ENCODE assay signal across 8 cellular contexts in the genomic region with DNA sequence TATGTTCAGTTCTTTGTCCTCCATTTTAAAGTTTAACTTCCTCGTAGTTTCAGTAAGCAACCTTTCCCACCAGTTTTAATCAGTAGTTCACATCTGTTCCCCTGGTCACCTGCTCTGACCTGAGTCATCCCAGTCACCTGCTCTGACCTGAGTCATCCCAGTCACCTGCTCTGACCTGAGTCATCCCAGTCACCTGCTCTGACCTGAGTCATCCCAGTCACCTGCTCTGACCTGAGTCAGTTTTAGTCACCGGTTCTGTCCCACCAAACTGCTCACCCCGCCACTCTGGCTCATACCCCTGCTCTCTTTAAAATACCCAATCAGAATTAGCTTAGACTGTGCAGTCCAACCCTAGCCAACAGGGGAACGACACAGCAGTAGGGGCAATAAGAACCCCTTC.
A peak's percentile ranks its signal among the peaks of the same experiment; 100 is the strongest.
DNase-seq lines count a peak whose midpoint lies in the region; ATAC-seq, FAIRE-seq and TF ChIP-seq lines count a peak whose summit lies in the region.
"Not testable (repeated sequence)": the region's sequence is repeated elsewhere in the genome, so short reads cannot be mapped to it uniquely, and the experiment has no call there.

No MANE protein-coding gene starts in this region.

- H2BK120ac ChIP-seq in mesendoderm (ENCODE audit: low read depth, low read length): not testable (repeated sequence)

- not testable (repeated sequence) for H3K79me1 ChIP-seq in mesendoderm (ENCODE audit: low read length)

- not testable (repeated sequence) for H3K4me1 ChIP-seq in HUES48 (ENCODE audit: control insufficient read depth, insufficient read depth, low read length); GM12878 (ENCODE audit: control insufficient read depth, insufficient read depth, low read length); mesendoderm (ENCODE audit: control insufficient read depth, low read depth, low read length)

- CTCF ChIA-PET in GM12878 (lab: Yijun Ruan, JAX): not testable (repeated sequence)

- H3K56ac ChIP-seq in mesendoderm (ENCODE audit: low read length): not testable (repeated sequence)

- FAIRE-seq in GM12878 (lab: Jason Lieb, UNC): not testable (repeated sequence)

- intact Hi-C loops in GM12878 (cut with micrococcal nuclease; ENCODE audit: unreplicated experiment): not testable (repeated sequence)

- H3K4me3 ChIP-seq in HUES48 (ENCODE audit: low read depth, low read length); GM12878; epithelial cell of proximal tubule (ENCODE audit: low read depth, low read length); mesendoderm (ENCODE audit: low read length): not testable (repeated sequence)

- POLR2A ChIA-PET in GM12878 (lab: Charles Lee): not testable (repeated sequence)

- DNase-seq in Caki2 (ENCODE audit: low read depth): peak; percentile 80
- peak; percentile 40 for DNase-seq in RKO (ENCODE audit: low spot score)
- DNase-seq in GM12878 (ENCODE audit: low read depth, low spot score): not testable (repeated sequence)
- peak; percentile 59 for DNase-seq in epithelial cell of proximal tubule (ENCODE audit: low read depth)
- DNase-seq in mesendoderm: peak; percentile 68

- SMC1A ChIA-PET in GM12878 (lab: Charles Lee; ENCODE audit: uncharacterized antibody, unreplicated experiment): not testable (repeated sequence)

- not testable (repeated sequence) for H2BK15ac ChIP-seq in mesendoderm (replicated peaks; ENCODE audit: low read depth)

- not testable (repeated sequence) for H3K4ac ChIP-seq in mesendoderm (ENCODE audit: low read depth, low read length)

- not testable (repeated sequence) for H3K9ac ChIP-seq in HUES48 (ENCODE audit: low read depth, low read length); GM12878 (ENCODE audit: control insufficient read depth, insufficient read depth, low read length); mesendoderm (ENCODE audit: low read length)

- not testable (repeated sequence) for TF ChIP-seq RAD21 in GM12878 (IDR thresholded peaks at IDR 0.05; ENCODE audit: insufficient read depth, low read depth, low read length)

- RAD21 ChIA-PET in GM12878 (lab: Charles Lee; ENCODE audit: unreplicated experiment): interaction anchor here (0.6 kb wide), 1 partner anchor 33 kb away, joined by 3 read pairs; no protein-coding TSS in a partner anchor

- not testable (repeated sequence) for H4K20me1 ChIP-seq in GM12878 (ENCODE audit: control insufficient read depth, insufficient read depth)

- not testable (repeated sequence) for TF ChIP-seq POLR2A in GM12878 (IDR thresholded peaks at IDR 0.05; ENCODE audit: low read depth, low read length)

- TF ChIP-seq EP300 in GM12878 (IDR thresholded peaks at IDR 0.05; ENCODE audit: borderline replicate concordance in 1 of 2, control insufficient read depth in 1 of 2, low read depth in 2 of 2, low read length in 2 of 2): not testable (repeated sequence)

- in situ Hi-C loops in Caki2 (cut with HindIII; ENCODE audit: low pct_unique_long_range_greater_than_20kb, low sequenced_read_pairs); GM12878 (cut with MboI): not testable (repeated sequence)

- H4K5ac ChIP-seq in mesendoderm (ENCODE audit: low read length): not testable (repeated sequence)

- not testable (repeated sequence) for H3K4me2 ChIP-seq in GM12878 (ENCODE audit: control insufficient read depth, insufficient read depth); mesendoderm (ENCODE audit: low read length)

- peak; percentile 47 for ATAC-seq in GM18868 (IDR thresholded peaks at IDR 0.05; ENCODE audit: unreplicated experiment)
- ATAC-seq in HG02852 (IDR thresholded peaks at IDR 0.05; ENCODE audit: unreplicated experiment): peak; percentile 52
- peak; percentile 77 for ATAC-seq in GM12878

- H3K23ac ChIP-seq in mesendoderm (ENCODE audit: low read length): not testable (repeated sequence)

- not testable (repeated sequence) for H4K8ac ChIP-seq in mesendoderm (ENCODE audit: low read depth, low read length)

- H3K36me3 ChIP-seq in HUES48 (ENCODE audit: control insufficient read depth, insufficient read depth, low read length); GM12878 (ENCODE audit: control insufficient read depth in 2 of 2, insufficient read depth in 2 of 2, low read length in 1 of 2); mesendoderm (ENCODE audit: control insufficient read depth, insufficient read depth, low read length): not testable (repeated sequence)

- H2AFZ ChIP-seq in GM12878 (ENCODE audit: control insufficient read depth, low read depth, low read length): not testable (repeated sequence)

- not testable (repeated sequence) for H3K9me3 ChIP-seq in HUES48 (ENCODE audit: control insufficient read depth, insufficient read depth, low read length); GM12878 (replicated peaks; ENCODE audit: control insufficient read depth, insufficient read depth, low read length)

- not testable (repeated sequence) for TF ChIP-seq CTCF in GM12878 (IDR thresholded peaks at IDR 0.05 in 2 of 3, conservative IDR thresholded peaks at IDR 0.05 in 1 of 3; ENCODE audit: control insufficient read depth in 2 of 3, extremely low read depth in 1 of 3, insufficient read depth in 1 of 3, low read depth in 3 of 3, low read length in 3 of 3); epithelial cell of proximal tubule (conservative IDR thresholded peaks at IDR 0.05; ENCODE audit: low read depth, low read length)

- H2AK5ac ChIP-seq in mesendoderm (ENCODE audit: low read length): not testable (repeated sequence)

- 32% methylated on average over 4 of the region's 4 CpGs for WGBS in GM12878 (ENCODE audit: insufficient coverage, insufficient replicate concordance, low lambda C conversion rate, missing lambda C conversion rate)
- WGBS in mesendoderm (ENCODE audit: extremely low coverage, insufficient coverage, low lambda C conversion rate): no CpG with 5 or more reads among the region's 4 CpGs

- not testable (repeated sequence) for H2BK5ac ChIP-seq in mesendoderm (ENCODE audit: low read length)

- H3K27ac ChIP-seq in HUES48 (ENCODE audit: low read depth, low read length): peak overlapping the region; percentile 27
- H3K27ac ChIP-seq in GM12878 (ENCODE audit: control insufficient read depth, insufficient read depth); mesendoderm (ENCODE audit: low read depth, low read length): not testable (repeated sequence)

- not testable (repeated sequence) for H3K27me3 ChIP-seq in HUES48 (ENCODE audit: control insufficient read depth, insufficient read depth, low read length); GM12878 (replicated peaks in 1 of 2; ENCODE audit: control insufficient read depth in 2 of 2, insufficient read depth in 2 of 2, low read length in 1 of 2); mesendoderm (ENCODE audit: insufficient read depth, low read length, poor library complexity)

- not testable (repeated sequence) for H3K79me2 ChIP-seq in GM12878 (ENCODE audit: control insufficient read depth, insufficient read depth, low read length); mesendoderm (ENCODE audit: control insufficient read depth, insufficient read depth, low read length)

- H3K18ac ChIP-seq in mesendoderm (ENCODE audit: low read length): not testable (repeated sequence)

- not testable (repeated sequence) for BruUV-seq in GM12878 (replicated peaks; lab: Mats Ljungman, UMichigan)

TF ChIP-seq in GM12878, 131 proteins besides CTCF, POLR2A, EP300 and RAD21:
- peak; percentile 54 for TF ChIP-seq RAD51 (IDR thresholded peaks at IDR 0.05)
- TF ChIP-seq BHLHE40 (IDR thresholded peaks at IDR 0.05; ENCODE audit: borderline replicate concordance in 1 of 2, low read depth in 2 of 2, low read length in 1 of 2): peak in 1 of 2 experiments; percentile 59; a peak in 1 of 4 replicates
TF ChIP-seq in GM12878: peak in this region for 2; not testable (repeated sequence) for 129.
